In genomic region chr20:38290829-38291581, GRCh38 we compare ENCODE assay signal across 1 cellular context.
TF ChIP-seq lines count a peak whose summit lies in the region.

No MANE protein-coding gene starts in this region.

TF ChIP-seq in HepG2, 621 proteins besides CTCF, POLR2A, EP300 and RAD21 (continued from another document and continues in another):
- TF ChIP-seq KIAA2018 (CRISPR knock-in tag; IDR thresholded peaks at IDR 0.05; ENCODE audit: borderline replicate concordance) (no peak), JDP2 (CRISPR knock-in tag; IDR thresholded peaks at IDR 0.05; ENCODE audit: borderline replicate concordance) (no peak), ZNF660 (CRISPR knock-in tag; IDR thresholded peaks at IDR 0.05; ENCODE audit: borderline replicate concordance, low read depth) (no peak), ZNF678 (CRISPR knock-in tag; IDR thresholded peaks at IDR 0.05) (no peak), STAG1 (CRISPR knock-in tag; IDR thresholded peaks at IDR 0.05) (peak; percentile 70), KAT7 (CRISPR knock-in tag; IDR thresholded peaks at IDR 0.05; ENCODE audit: borderline replicate concordance) (no peak), ZNF703 (CRISPR knock-in tag; IDR thresholded peaks at IDR 0.05; ENCODE audit: borderline replicate concordance) (no peak), SKIL (CRISPR knock-in tag; IDR thresholded peaks at IDR 0.05; ENCODE audit: borderline replicate concordance) (peak; percentile 86), ZNF207 (IDR thresholded peaks at IDR 0.05; ENCODE audit: borderline replicate concordance) (no peak), ZBTB8A (CRISPR knock-in tag; IDR thresholded peaks at IDR 0.05; ENCODE audit: borderline replicate concordance, low read depth) (no peak), CREB3 (CRISPR knock-in tag; IDR thresholded peaks at IDR 0.05) (no peak), ZNF317 (CRISPR knock-in tag; IDR thresholded peaks at IDR 0.05) (0 out of 2 replicates have a peak, but pooled peaks have one; percentile 60), ATF6 (CRISPR knock-in tag; conservative IDR thresholded peaks at IDR 0.05) (no peak), SNAPC4 (CRISPR knock-in tag; IDR thresholded peaks at IDR 0.05) (no peak), ZNF737 (CRISPR knock-in tag; IDR thresholded peaks at IDR 0.05; ENCODE audit: borderline replicate concordance) (no peak), SALL2 (CRISPR knock-in tag; IDR thresholded peaks at IDR 0.05) (0 out of 2 replicates have a peak, but pooled peaks have one; percentile 26), KDM3A (CRISPR knock-in tag; IDR thresholded peaks at IDR 0.05; ENCODE audit: low read depth) (no peak), HMGXB4 (CRISPR knock-in tag; IDR thresholded peaks at IDR 0.05; ENCODE audit: borderline replicate concordance in 1 of 2, low read depth in 1 of 2) (peak; percentile 61 to 80; a peak in 2 of 4 replicates), TFDP2 (CRISPR knock-in tag; IDR thresholded peaks at IDR 0.05) (no peak), SNRNP70 (IDR thresholded peaks at IDR 0.05; ENCODE audit: low read depth, low read length) (no peak), ZNF563 (CRISPR knock-in tag; IDR thresholded peaks at IDR 0.05) (peak; percentile 27; the same call in 1 of the 2 replicates), MXD3 (CRISPR knock-in tag; IDR thresholded peaks at IDR 0.05) (no peak), ZNF687 (CRISPR knock-in tag; IDR thresholded peaks at IDR 0.05) (peak; percentile 44), SATB2 (CRISPR knock-in tag; IDR thresholded peaks at IDR 0.05) (no peak), ZFP36 (IDR thresholded peaks at IDR 0.05; ENCODE audit: borderline replicate concordance, low read depth, low read length, partially characterized antibody) (peak; percentile 94)
